10 cellular contexts compared by ENCODE assay signal in genomic region chr12:93679308-93679933, GRCh38. TPM values are rescaled to one million over a fixed set of nuclear protein-coding genes. Genes with fewer than 3 reads are reported as not detected.
DNase-seq lines count a peak whose midpoint lies in the region; ATAC-seq and TF ChIP-seq lines count a peak whose summit lies in the region.
"Had no signal": no experiment of that assay in that cellular context is flagged by ENCODE, and none has a peak within 500 bp of the region (broad histone marks: within the 10 kb centered on the region; RNA-seq: fewer than 3 reads in every experiment).

No MANE protein-coding gene starts in this region.

- H3K36me3 ChIP-seq in right lobe of liver = no peaks in the 10 kb centered on the region
- H3K36me3 ChIP-seq: Peyer's patch had no signal

- DNase-seq in activated naive CD4-positive, alpha-beta T cell treated with anti-CD3 and anti-CD28 coated beads, Interleukin-2, amount 50 U/mL, for 72 hours (ENCODE audit: low spot score in 2 of 2) = no peak
- DNase-seq in activated naive CD8-positive, alpha-beta T cell treated with anti-CD3 and anti-CD28 coated beads, Interleukin-2, amount 50 U/mL, for 24 hours = no peak
- DNase-seq in right lobe of liver = peak; percentile 40 to 69 (median 54)
- DNase-seq in type B pancreatic cell (ENCODE audit: extremely low spot score, unreplicated experiment) = no peak
- DNase-seq in germinal center (ENCODE audit: low spot score) = no peak
- DNase-seq: GDM1, Peyer's patch had no signal

- H3K27ac ChIP-seq in right lobe of liver = peak overlapping the region in 2 of 3 donors; percentile 96 to 99
- H3K27ac ChIP-seq: Peyer's patch had no signal

- no peak for TF ChIP-seq CTCF in right lobe of liver (IDR thresholded peaks at IDR 0.05)
- no peak for TF ChIP-seq CTCF in type B pancreatic cell (conservative IDR thresholded peaks at IDR 0.05)

- H3K27me3 ChIP-seq in right lobe of liver = no peaks in the 10 kb centered on the region
- H3K27me3 ChIP-seq: Peyer's patch had no signal

- peaks cover 0 to 29% (median 9%) of the 10 kb centered on the region in 4 donors for H3K4me1 ChIP-seq in right lobe of liver

- H3K4me3 ChIP-seq in right lobe of liver = no peak overlapping the region
- H3K4me3 ChIP-seq: Peyer's patch had no signal

- H3K27me3 Mint-ChIP-seq in activated naive CD4-positive, alpha-beta T cell treated with anti-CD3 and anti-CD28 coated beads, Interleukin-2, amount 50 U/mL, for 24 hours = no peaks in the 10 kb centered on the region
- H3K27me3 Mint-ChIP-seq in activated naive CD8-positive, alpha-beta T cell treated with anti-CD3 and anti-CD28 coated beads, Interleukin-2, amount 50 U/mL, for 24 hours = peaks cover under 1% of the 10 kb centered on the region
- H3K27me3 Mint-ChIP-seq in type B pancreatic cell = peaks cover under 1% of the 10 kb centered on the region

- H3K4me1 Mint-ChIP-seq in activated naive CD4-positive, alpha-beta T cell treated with anti-CD3 and anti-CD28 coated beads, Interleukin-2, amount 50 U/mL, for 24 hours = peaks cover 64% of the 10 kb centered on the region
- H3K4me1 Mint-ChIP-seq in activated naive CD8-positive, alpha-beta T cell treated with anti-CD3 and anti-CD28 coated beads, Interleukin-2, amount 50 U/mL, for 24 hours = peaks cover 37% of the 10 kb centered on the region
- H3K4me1 Mint-ChIP-seq in type B pancreatic cell (ENCODE audit: unreplicated experiment) = peaks cover 19% of the 10 kb centered on the region

- WGBS in right lobe of liver (ENCODE audit: insufficient coverage, low coverage, low lambda C conversion rate, missing lambda C conversion rate) = 40% methylated on average over 6 of the region's 8 CpGs

- H3K36me3 Mint-ChIP-seq in activated naive CD4-positive, alpha-beta T cell treated with anti-CD3 and anti-CD28 coated beads, Interleukin-2, amount 50 U/mL, for 24 hours = peaks cover 17% of the 10 kb centered on the region
- peaks cover 17 to 32% of the 10 kb centered on the region in 2 donors for H3K36me3 Mint-ChIP-seq in activated naive CD4-positive, alpha-beta T cell treated with anti-CD3 and anti-CD28 coated beads, Interleukin-2, amount 50 U/mL, for 72 hours
- H3K36me3 Mint-ChIP-seq in activated naive CD8-positive, alpha-beta T cell treated with anti-CD3 and anti-CD28 coated beads, Interleukin-2, amount 50 U/mL, for 24 hours (ENCODE audit: low read depth) = no peaks in the 10 kb centered on the region
- peaks cover 7% of the 10 kb centered on the region for H3K36me3 Mint-ChIP-seq in type B pancreatic cell

- no peak for TF ChIP-seq POLR2A in right lobe of liver (IDR thresholded peaks at IDR 0.05)

- H3K9me3 Mint-ChIP-seq in activated naive CD4-positive, alpha-beta T cell treated with anti-CD3 and anti-CD28 coated beads, Interleukin-2, amount 50 U/mL, for 24 hours = no peaks in the 10 kb centered on the region
- H3K9me3 Mint-ChIP-seq in activated naive CD4-positive, alpha-beta T cell treated with anti-CD3 and anti-CD28 coated beads, Interleukin-2, amount 50 U/mL, for 72 hours = peaks cover under 1 to 9% of the 10 kb centered on the region in 2 donors
- H3K9me3 Mint-ChIP-seq in activated naive CD8-positive, alpha-beta T cell treated with anti-CD3 and anti-CD28 coated beads, Interleukin-2, amount 50 U/mL, for 24 hours = peaks cover 6% of the 10 kb centered on the region
- no peaks in the 10 kb centered on the region for H3K9me3 Mint-ChIP-seq in type B pancreatic cell

- H3K27ac Mint-ChIP-seq in activated naive CD4-positive, alpha-beta T cell treated with anti-CD3 and anti-CD28 coated beads, Interleukin-2, amount 50 U/mL, for 24 hours = peak overlapping the region; percentile 43
- H3K27ac Mint-ChIP-seq in activated naive CD4-positive, alpha-beta T cell treated with anti-CD3 and anti-CD28 coated beads, Interleukin-2, amount 50 U/mL, for 72 hours = peak overlapping the region in 1 of 2 donors; percentile 99
- peak overlapping the region; percentile 12 for H3K27ac Mint-ChIP-seq in activated naive CD8-positive, alpha-beta T cell treated with anti-CD3 and anti-CD28 coated beads, Interleukin-2, amount 50 U/mL, for 24 hours
- H3K27ac Mint-ChIP-seq in type B pancreatic cell = peak overlapping the region; percentile 40

- no peaks in the 10 kb centered on the region for H3K9me3 ChIP-seq in right lobe of liver
- H3K9me3 ChIP-seq: Peyer's patch had no signal

- ATAC-seq in activated naive CD4-positive, alpha-beta T cell treated with anti-CD3 and anti-CD28 coated beads, Interleukin-2, amount 50 U/mL, for 72 hours = no peak
- no peak for ATAC-seq in activated naive CD8-positive, alpha-beta T cell treated with anti-CD3 and anti-CD28 coated beads, Interleukin-2, amount 50 U/mL, for 24 hours
- ATAC-seq in right lobe of liver = peak; percentile 7 to 46 (median 24)
- no peak for ATAC-seq in HG02840 (IDR thresholded peaks at IDR 0.05; ENCODE audit: low FRiP score, unreplicated experiment)
- no peak for ATAC-seq in HG02763 (IDR thresholded peaks at IDR 0.05; ENCODE audit: unreplicated experiment)

- intact Hi-C loops in right lobe of liver (cut with DNase I) = loop anchor here (5.0 to 10.0 kb wide), 2 partner anchors 105 to 107 kb away; partner anchors contain the start of gene SOCS2 (in 2 of the 2)

- H3K4me3 Mint-ChIP-seq in activated naive CD4-positive, alpha-beta T cell treated with anti-CD3 and anti-CD28 coated beads, Interleukin-2, amount 50 U/mL, for 24 hours = peak overlapping the region; percentile 53
- no peak overlapping the region for H3K4me3 Mint-ChIP-seq in activated naive CD8-positive, alpha-beta T cell treated with anti-CD3 and anti-CD28 coated beads, Interleukin-2, amount 50 U/mL, for 24 hours
- peak overlapping the region; percentile 96 for H3K4me3 Mint-ChIP-seq in type B pancreatic cell

RNA-seq across cellular contexts. Expression of gene CRADD, which starts 2.2 kb away (rescaled TPM):
- total RNA-seq in activated naive CD4-positive, alpha-beta T cell treated with anti-CD3 and anti-CD28 coated beads, Interleukin-2, amount 50 U/mL, for 72 hours = 10 to 100 TPM in 1 of 2 donors, 1 to 10 TPM in 1; 9.6 to 10.1 TPM
- 10 to 100 TPM; 17.2 to 65.3 (median 30.8) TPM for total RNA-seq in right lobe of liver
- 6.4 and 8.1 TPM in 2 replicates for total RNA-seq in type B pancreatic cell (ENCODE audit: low replicate concordance)

Comparison
In these comparisons a context has a peak if more than half of its experiments do, and no peak if none do; other contexts are left out.
1. ATAC-seq: peak in right lobe of liver (4 of 4); none in activated naive CD4-positive, alpha-beta T cell treated with anti-CD3 and anti-CD28 coated beads, Interleukin-2, amount 50 U/mL, for 72 hours (0 of 2), activated naive CD8-positive, alpha-beta T cell treated with anti-CD3 and anti-CD28 coated beads, Interleukin-2, amount 50 U/mL, for 24 hours (single experiment), HG02840 (single experiment) and HG02763 (single experiment).
2. DNase-seq: peak in right lobe of liver (3 of 3); none in activated naive CD4-positive, alpha-beta T cell treated with anti-CD3 and anti-CD28 coated beads, Interleukin-2, amount 50 U/mL, for 72 hours (0 of 2), activated naive CD8-positive, alpha-beta T cell treated with anti-CD3 and anti-CD28 coated beads, Interleukin-2, amount 50 U/mL, for 24 hours (single experiment), type B pancreatic cell (single experiment) and germinal center (single experiment).